17 cellular contexts compared by ENCODE assay signal in the genomic region with DNA sequence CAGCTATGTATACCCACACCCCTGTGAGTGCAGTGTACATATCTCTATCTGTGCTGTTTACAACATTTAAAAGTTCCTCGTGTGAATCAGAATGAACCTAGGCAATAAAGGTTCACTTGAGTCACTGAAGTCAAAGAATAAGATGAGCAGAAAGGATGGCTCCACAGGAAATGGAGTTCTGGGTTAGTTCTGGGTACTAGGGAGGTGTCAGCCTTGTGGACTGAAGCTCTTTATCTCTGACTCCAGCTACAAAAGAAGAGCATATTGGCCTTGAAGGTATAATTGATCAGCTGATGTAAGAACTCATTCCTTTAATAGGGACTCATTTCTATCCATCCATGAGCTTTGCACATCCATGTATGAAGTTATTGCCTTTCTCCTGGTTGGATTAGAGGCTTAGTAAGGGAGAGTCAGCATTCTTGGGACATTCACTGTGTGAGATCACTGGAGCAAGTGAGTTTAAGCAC.
DNase-seq lines count a peak whose midpoint lies in the region; ATAC-seq and TF ChIP-seq lines count a peak whose summit lies in the region.
"Had no signal": no experiment of that assay in that cellular context is flagged by ENCODE, and none has a peak within 500 bp of the region (broad histone marks: within the 10 kb centered on the region; RNA-seq: fewer than 3 reads in every experiment).

No MANE protein-coding gene starts in this region.

- H3K4me1 ChIP-seq in ACC112 (ENCODE audit: control insufficient read depth, insufficient read depth, low read length, unreplicated experiment) = peaks cover 30% of the 10 kb centered on the region
- peaks cover 17% of the 10 kb centered on the region for H3K4me1 ChIP-seq in GM23338 (ENCODE audit: insufficient read depth)
- H3K4me1 ChIP-seq: uterus had no signal

- H3K36me3 ChIP-seq in ACC112 (ENCODE audit: insufficient read depth, low read length) (no peaks in the 10 kb centered on the region), GM23338 (ENCODE audit: insufficient read depth) (no peaks in the 10 kb centered on the region)
- H3K36me3 ChIP-seq: MG63, uterus had no signal

- H3K36me3 Mint-ChIP-seq in GM23338 (ENCODE audit: low read depth) = 0 out of 3 replicates have a peak, but pooled peaks cover 3% of the 10 kb centered on the region
- no peaks in the 10 kb centered on the region for H3K36me3 Mint-ChIP-seq in activated CD8-positive, alpha-beta T cell treated with anti-CD3 and anti-CD28 coated beads, Interleukin-2, amount 10 ng/mL, durations not matched to agents 7 days and 5 days (ENCODE audit: low read depth)
- H3K36me3 Mint-ChIP-seq: WTC11 had no signal

- H3K9me3 Mint-ChIP-seq in GM23338 = no peaks in the 10 kb centered on the region
- no peaks in the 10 kb centered on the region for H3K9me3 Mint-ChIP-seq in activated CD8-positive, alpha-beta T cell treated with anti-CD3 and anti-CD28 coated beads, Interleukin-2, amount 10 ng/mL, durations not matched to agents 7 days and 5 days (ENCODE audit: insufficient read depth)
- H3K9me3 Mint-ChIP-seq: dendritic cell treated with granulocyte-macrophage colony-stimulating factor and Interleukin-4, amounts not matched to agents 40 ng/mL and 50 ng/mL, for 4 days had no signal

- no peaks in the 10 kb centered on the region for H4K20me1 ChIP-seq in GM23338 (replicated peaks; ENCODE audit: insufficient read depth)

- TF ChIP-seq CTCF in GM23338 (conservative IDR thresholded peaks at IDR 0.05; ENCODE audit: low read depth in 2 of 2) (no peak), lower leg skin (IDR thresholded peaks at IDR 0.05) (no peak)

- H3K27me3 ChIP-seq in ACC112 (ENCODE audit: insufficient read depth, low read length) = no peaks in the 10 kb centered on the region
- H3K27me3 ChIP-seq in GM23338 (ENCODE audit: insufficient read depth) = no peaks in the 10 kb centered on the region
- H3K27me3 ChIP-seq: MG63, uterus had no signal

- TF ChIP-seq POLR2A in lower leg skin (IDR thresholded peaks at IDR 0.05) = no peak

- H3K4me3 ChIP-seq in ACC112 (ENCODE audit: low read depth, low read length) (no peak overlapping the region), GM23338 (no peak overlapping the region), lower leg skin (ENCODE audit: low read depth, poor library complexity, severe bottlenecking) (no peak overlapping the region)
- H3K4me3 ChIP-seq: MG63, uterus had no signal

- H3K4me2 ChIP-seq in GM23338 = no peak overlapping the region

- peak overlapping the region; percentile 71 for H2AFZ ChIP-seq in ACC112 (ENCODE audit: low read length, unreplicated experiment)
- peak overlapping the region; percentile 28; the same call in 1 of the 2 replicates for H2AFZ ChIP-seq in GM23338

- intact Hi-C loops in lower leg skin (cut with DNase I; ENCODE audit: low total_unique reads) = no loop called here

- 59 to 72% methylated on average over 1 of the region's 1 CpG for WGBS in lower leg skin, 2 donors

- DNase-seq in GM23338 (ENCODE audit: low spot score) (no peak), iris pigment epithelial cell (ENCODE audit: low read depth) (peak; percentile 50), mucosa of gallbladder (ENCODE audit: low spot score) (no peak), lower leg skin (ENCODE audit: low spot score in 2 of 2) (no peak), NK-92 (lab: John Stamatoyannopoulos, UW; ENCODE audit: unreplicated experiment) (no peak)
- no peak for DNase-seq in activated CD8-positive, alpha-beta T cell treated with anti-CD3 and anti-CD28 coated beads, Interleukin-2, amount 10 ng/mL, durations not matched to agents 7 days and 5 days
- DNase-seq in activated CD4-positive, CD25-positive, alpha-beta regulatory T cell treated with anti-CD3 and anti-CD28 coated beads, Interleukin-2, amount 50 U/mL, for 72 hours = no peak
- DNase-seq: H9; MG63; NCI-H187 treated with DMSO at 0.1 percent for 48 hours; NCI-H510A treated with DMSO at 0.1 percent for 48 hours; stimulated activated CD4-positive, alpha-beta T cell treated with anti-CD3 and anti-CD28 coated beads, Interleukin-12 subunit alpha, Interleukin-12 subunit beta, amount 100 ng/mL, for 4 hours; uterus had no signal

- CTCF ChIA-PET in activated CD8-positive, alpha-beta T cell treated with anti-CD3 and anti-CD28 coated beads, Interleukin-2, amount 10 ng/mL, durations not matched to agents 7 days and 5 days (lab: Charles Lee) = interaction anchor here (0.9 to 3.7 kb wide), 7 partner anchors 10 to 430 kb away, joined by 3 to 27 read pairs (median 3); no protein-coding TSS in a partner anchor

- no peak for ATAC-seq in GM23338
- peak; percentile 45 for ATAC-seq in activated CD8-positive, alpha-beta T cell treated with anti-CD3 and anti-CD28 coated beads, Interleukin-2, amount 10 ng/mL, durations not matched to agents 7 days and 5 days
- ATAC-seq: WTC11 had no signal

- H3K79me2 ChIP-seq in ACC112 (ENCODE audit: control insufficient read depth, insufficient read depth, low read length, unreplicated experiment) (no peaks in the 10 kb centered on the region), GM23338 (replicated peaks; ENCODE audit: insufficient read depth) (no peaks in the 10 kb centered on the region)

- H3K27me3 Mint-ChIP-seq in GM23338 (ENCODE audit: insufficient read depth, low read depth, poor library complexity) = peaks cover 5% of the 10 kb centered on the region
- H3K27me3 Mint-ChIP-seq in activated CD8-positive, alpha-beta T cell treated with anti-CD3 and anti-CD28 coated beads, Interleukin-2, amount 10 ng/mL, durations not matched to agents 7 days and 5 days (ENCODE audit: low read depth) = peaks cover 10% of the 10 kb centered on the region
- H3K27me3 Mint-ChIP-seq: dendritic cell treated with granulocyte-macrophage colony-stimulating factor and Interleukin-4, amounts not matched to agents 40 ng/mL and 50 ng/mL, for 4 days had no signal

- H3K9me2 ChIP-seq in GM23338 (ENCODE audit: insufficient read depth) = no peaks in the 10 kb centered on the region; the same call in 1 of the 2 replicates

- POLR2A ChIA-PET in activated CD8-positive, alpha-beta T cell treated with anti-CD3 and anti-CD28 coated beads, Interleukin-2, amount 10 ng/mL, durations not matched to agents 7 days and 5 days (lab: Charles Lee) = interaction anchor here (1.1 kb wide), 1 partner anchor 23 kb away, joined by 4 read pairs; no protein-coding TSS in a partner anchor

- H3F3A ChIP-seq in GM23338 (replicated peaks; ENCODE audit: low read depth) = no peaks in the 10 kb centered on the region

- H3K27ac ChIP-seq in ACC112 (ENCODE audit: low read depth, low read length) (no peak overlapping the region; the same call in 1 of the 2 replicates), GM23338 (ENCODE audit: low read depth) (no peak overlapping the region)
- H3K27ac ChIP-seq: RWPE1 had no signal

- H3K4me1 Mint-ChIP-seq in GM23338 = peaks cover 30% of the 10 kb centered on the region
- H3K4me1 Mint-ChIP-seq in activated CD8-positive, alpha-beta T cell treated with anti-CD3 and anti-CD28 coated beads, Interleukin-2, amount 10 ng/mL, durations not matched to agents 7 days and 5 days (ENCODE audit: low read depth) = peaks cover 21% of the 10 kb centered on the region

- no peak overlapping the region for H3K27ac Mint-ChIP-seq in GM23338
- no peak overlapping the region for H3K27ac Mint-ChIP-seq in activated CD8-positive, alpha-beta T cell treated with anti-CD3 and anti-CD28 coated beads, Interleukin-2, amount 10 ng/mL, durations not matched to agents 7 days and 5 days
- H3K27ac Mint-ChIP-seq: dendritic cell treated with granulocyte-macrophage colony-stimulating factor and Interleukin-4, amounts not matched to agents 40 ng/mL and 50 ng/mL, for 4 days had no signal

- H3K4me3 Mint-ChIP-seq in GM23338 = no peak overlapping the region
- H3K4me3 Mint-ChIP-seq in activated CD8-positive, alpha-beta T cell treated with anti-CD3 and anti-CD28 coated beads, Interleukin-2, amount 10 ng/mL, durations not matched to agents 7 days and 5 days = no peak overlapping the region
- H3K4me3 Mint-ChIP-seq: dendritic cell treated with granulocyte-macrophage colony-stimulating factor and Interleukin-4, amounts not matched to agents 40 ng/mL and 50 ng/mL, for 4 days; H9; WTC11 had no signal

TF ChIP-seq in GM23338, 12 proteins besides CTCF, POLR2A, EP300 and RAD21 (continues in another document):
- TF ChIP-seq, protein P1, sequence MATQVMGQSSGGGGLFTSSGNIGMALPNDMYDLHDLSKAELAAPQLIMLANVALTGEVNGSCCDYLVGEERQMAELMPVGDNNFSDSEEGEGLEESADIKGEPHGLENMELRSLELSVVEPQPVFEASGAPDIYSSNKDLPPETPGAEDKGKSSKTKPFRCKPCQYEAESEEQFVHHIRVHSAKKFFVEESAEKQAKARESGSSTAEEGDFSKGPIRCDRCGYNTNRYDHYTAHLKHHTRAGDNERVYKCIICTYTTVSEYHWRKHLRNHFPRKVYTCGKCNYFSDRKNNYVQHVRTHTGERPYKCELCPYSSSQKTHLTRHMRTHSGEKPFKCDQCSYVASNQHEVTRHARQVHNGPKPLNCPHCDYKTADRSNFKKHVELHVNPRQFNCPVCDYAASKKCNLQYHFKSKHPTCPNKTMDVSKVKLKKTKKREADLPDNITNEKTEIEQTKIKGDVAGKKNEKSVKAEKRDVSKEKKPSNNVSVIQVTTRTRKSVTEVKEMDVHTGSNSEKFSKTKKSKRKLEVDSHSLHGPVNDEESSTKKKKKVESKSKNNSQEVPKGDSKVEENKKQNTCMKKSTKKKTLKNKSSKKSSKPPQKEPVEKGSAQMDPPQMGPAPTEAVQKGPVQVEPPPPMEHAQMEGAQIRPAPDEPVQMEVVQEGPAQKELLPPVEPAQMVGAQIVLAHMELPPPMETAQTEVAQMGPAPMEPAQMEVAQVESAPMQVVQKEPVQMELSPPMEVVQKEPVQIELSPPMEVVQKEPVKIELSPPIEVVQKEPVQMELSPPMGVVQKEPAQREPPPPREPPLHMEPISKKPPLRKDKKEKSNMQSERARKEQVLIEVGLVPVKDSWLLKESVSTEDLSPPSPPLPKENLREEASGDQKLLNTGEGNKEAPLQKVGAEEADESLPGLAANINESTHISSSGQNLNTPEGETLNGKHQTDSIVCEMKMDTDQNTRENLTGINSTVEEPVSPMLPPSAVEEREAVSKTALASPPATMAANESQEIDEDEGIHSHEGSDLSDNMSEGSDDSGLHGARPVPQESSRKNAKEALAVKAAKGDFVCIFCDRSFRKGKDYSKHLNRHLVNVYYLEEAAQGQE (IDR thresholded peaks at IDR 0.05; ENCODE audit: unreplicated experiment) = no peak
